Comparison of ENCODE assay signal across 8 cellular contexts in the genomic region with DNA sequence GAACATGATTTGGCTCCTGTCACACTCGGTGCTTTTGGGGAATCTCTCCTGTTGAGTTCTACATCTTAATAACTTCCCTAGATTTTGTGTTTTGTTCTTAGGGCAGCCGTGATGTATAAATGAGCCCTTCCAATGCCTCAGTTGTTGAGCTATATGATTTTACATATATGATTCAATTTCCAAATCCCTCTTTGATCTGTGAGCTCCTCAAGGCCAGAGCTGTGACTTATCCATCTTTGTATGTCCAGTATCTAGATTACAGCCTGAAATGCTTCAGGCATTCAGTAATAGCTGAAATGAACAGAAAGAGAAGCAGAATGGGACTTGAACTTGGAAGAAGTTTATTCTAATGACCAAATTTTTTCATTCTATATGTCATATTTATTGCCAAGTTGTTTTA. TPM values are rescaled to one million over a fixed set of nuclear protein-coding genes. Genes with fewer than 3 reads are reported as not detected.
DNase-seq lines count a peak whose midpoint lies in the region; ATAC-seq and TF ChIP-seq lines count a peak whose summit lies in the region.

No MANE protein-coding gene starts in this region.

- CTCF ChIA-PET in mammary epithelial cell (lab: Charles Lee; ENCODE audit: low non-redundant PET): no interaction called here

- no peaks in the 10 kb centered on the region for H3K27me3 ChIP-seq in mammary epithelial cell (ENCODE audit: insufficient read depth, low read length)

- 23% methylated on average over 2 of the region's 2 CpGs for WGBS in mammary epithelial cell (ENCODE audit: low coverage, missing lambda C conversion rate)

- no peaks in the 10 kb centered on the region for H3K36me3 ChIP-seq in mammary epithelial cell (ENCODE audit: insufficient read depth, low read length)

- peak overlapping the region; percentile 52 for H3K27ac ChIP-seq in mammary epithelial cell (ENCODE audit: insufficient read depth, low read depth, low read length)

- no peaks in the 10 kb centered on the region for H3K79me2 ChIP-seq in mammary epithelial cell (ENCODE audit: insufficient read depth, low read length)

- in situ Hi-C loops in mammary epithelial cell (cut with MboI; ENCODE audit: low sequenced_read_pairs in 2 of 2): no loop called here

- H3K9me3 Mint-ChIP-seq in nephron progenitor cell: peaks cover 18% of the 10 kb centered on the region

- DNase-seq in GM12864 (ENCODE audit: low read depth) (no peak), mammary epithelial cell (no peak), omental fat pad (ENCODE audit: low spot score) (no peak), cortex of kidney (lab: John Stamatoyannopoulos, UW) (no peak), nephron progenitor cell (no peak), SIG-M5 treated with dmso at 0.1 percent for 504 hours (lab: John Stamatoyannopoulos, UW; ENCODE audit: unreplicated experiment) (no peak), inferior parietal cortex (ENCODE audit: extremely low spot score) (no peak)

- intact Hi-C loops in mammary epithelial cell (cut with micrococcal nuclease): loop anchor here (2.0 kb wide), 1 partner anchor 27 kb away; the partner anchor contains the start of genes CGGBP1 and ZNF654

- peak; percentile 22 for ATAC-seq in HG03095 (IDR thresholded peaks at IDR 0.05; ENCODE audit: unreplicated experiment)
- ATAC-seq in omental fat pad (ENCODE audit: low FRiP score): peak; percentile 26

- H2AFZ ChIP-seq in mammary epithelial cell (ENCODE audit: low read depth, low read length): peak overlapping the region; percentile 98

- no TSS peak for BruUV-seq in mammary epithelial cell (replicated peaks; lab: Mats Ljungman, UMichigan)

- no peak overlapping the region for H3K27ac Mint-ChIP-seq in nephron progenitor cell

- no peaks in the 10 kb centered on the region for H3K27me3 Mint-ChIP-seq in nephron progenitor cell (ENCODE audit: low read depth, poor library complexity)

- no peaks in the 10 kb centered on the region for H3K9me3 ChIP-seq in mammary epithelial cell (replicated peaks; ENCODE audit: insufficient read depth, low read length)

- peak overlapping the region; percentile 45 for H3K9ac ChIP-seq in mammary epithelial cell (ENCODE audit: insufficient read depth, low read length)

- dilution Hi-C loops in mammary epithelial cell (cut with HindIII; ENCODE audit: low sequenced_read_pairs): no loop called here

- no peaks in the 10 kb centered on the region for H4K20me1 ChIP-seq in mammary epithelial cell (ENCODE audit: insufficient read depth, low read length)

- H3K4me3 ChIP-seq in GM12864 (ENCODE audit: low read depth, low read length) (peak overlapping the region; percentile 51; the same call in 1 of the 2 replicates), mammary epithelial cell (replicated peaks in 1 of 3; ENCODE audit: insufficient read depth in 1 of 3, low read depth in 2 of 3, low read length in 3 of 3) (peak overlapping the region in 2 of 3 experiments; percentile 46 to 48)

- no peaks in the 10 kb centered on the region for H3K4me1 Mint-ChIP-seq in nephron progenitor cell

- no peaks in the 10 kb centered on the region for H3K4me1 ChIP-seq in mammary epithelial cell (ENCODE audit: insufficient read depth, low read length)

- TF ChIP-seq CTCF in GM12864 (IDR thresholded peaks at IDR 0.05; ENCODE audit: low read depth, low read length, missing control alignments): no peak
- TF ChIP-seq CTCF in mammary epithelial cell (conservative IDR thresholded peaks at IDR 0.05 in 1 of 2, IDR thresholded peaks at IDR 0.05 in 1 of 2; ENCODE audit: extremely low read depth in 1 of 2, insufficient read depth in 1 of 2, low read depth in 1 of 2, low read length in 2 of 2): no peak
- TF ChIP-seq CTCF in omental fat pad (IDR thresholded peaks at IDR 0.05): no peak
- no peak for TF ChIP-seq CTCF in nephron progenitor cell (IDR thresholded peaks at IDR 0.05)

- H3K36me3 Mint-ChIP-seq in nephron progenitor cell (ENCODE audit: low read depth): no peaks in the 10 kb centered on the region

- H3K4me3 Mint-ChIP-seq in nephron progenitor cell: no peak overlapping the region

- peak overlapping the region; percentile 82 for H3K4me2 ChIP-seq in mammary epithelial cell (ENCODE audit: insufficient read depth, low read depth, low read length)

RNA-seq across cellular contexts. Expression of gene CGGBP1, which starts 26.6 kb away (rescaled TPM):
- 10 to 100 TPM; 43.3 to 61.9 TPM for total RNA-seq in mammary epithelial cell
- 37.0 TPM for polyA plus RNA-seq in mammary epithelial cell
- polyA minus RNA-seq in mammary epithelial cell: 85.4 TPM
- 10 to 100 TPM; 48.4 to 87.5 (median 60.7) TPM for total RNA-seq in omental fat pad

RNA-seq across cellular contexts. Expression of gene ZNF654, which starts 26.8 kb away (rescaled TPM):
- 10 to 100 TPM; 18.6 to 20.3 TPM for total RNA-seq in mammary epithelial cell
- polyA plus RNA-seq in mammary epithelial cell: 3.3 TPM
- 18.3 TPM for polyA minus RNA-seq in mammary epithelial cell
- 10 to 100 TPM; 12.5 to 19.2 (median 16.0) TPM for total RNA-seq in omental fat pad
